Comparison of ENCODE assay signal across 15 cellular contexts in the genomic region with DNA sequence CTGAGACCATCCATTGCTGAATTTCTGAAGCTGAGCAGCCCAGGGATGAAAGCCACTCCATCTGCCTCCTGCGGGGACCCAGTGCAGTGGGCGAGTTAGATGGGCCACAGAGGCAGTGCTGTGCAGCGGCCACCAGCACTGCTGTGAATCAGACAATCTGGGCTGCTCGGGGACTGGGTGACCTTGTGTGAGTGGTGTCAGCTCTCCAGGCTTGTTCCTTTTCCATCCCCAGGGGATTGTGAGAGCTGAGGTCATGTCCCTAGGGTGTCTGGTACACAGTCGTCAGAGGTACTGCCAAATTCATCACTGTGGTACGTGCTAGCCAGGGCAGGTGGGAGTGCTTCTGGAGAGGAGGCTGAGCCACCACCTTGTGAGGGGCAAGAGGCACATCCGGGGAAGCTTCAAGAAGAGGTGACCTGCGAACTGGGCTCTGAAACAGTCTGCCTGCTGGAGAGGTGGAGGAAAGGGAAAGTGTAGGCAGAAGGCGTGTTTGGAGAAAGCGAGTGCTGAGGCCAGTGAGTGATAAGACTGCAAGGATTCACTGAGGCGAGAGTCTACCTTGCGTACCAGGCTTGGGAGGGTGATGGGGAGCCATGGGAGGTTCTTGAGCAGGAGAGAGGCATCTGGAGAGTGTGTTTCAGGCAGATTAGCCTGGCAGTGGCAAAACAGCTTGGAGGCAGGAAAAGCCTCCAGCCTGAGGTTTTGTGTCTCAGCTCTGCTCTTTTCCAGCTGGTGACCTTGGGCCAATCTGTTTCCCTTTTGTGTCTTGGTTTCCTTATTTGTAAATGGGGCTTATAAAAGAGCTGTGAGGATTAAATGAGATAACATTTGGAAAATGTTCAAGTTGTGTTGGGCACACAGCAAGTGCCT. TPM values are rescaled to one million over a fixed set of nuclear protein-coding genes. Genes with fewer than 3 reads are reported as not detected.
DNase-seq lines count a peak whose midpoint lies in the region; ATAC-seq and TF ChIP-seq lines count a peak whose summit lies in the region.
"Had no signal": no experiment of that assay in that cellular context is flagged by ENCODE, and none has a peak within 500 bp of the region (broad histone marks: within the 10 kb centered on the region; RNA-seq: fewer than 3 reads in every experiment).

No MANE protein-coding gene starts in this region.

- H3K9me3 ChIP-seq in SK-N-SH: no peaks in the 10 kb centered on the region
- no peaks in the 10 kb centered on the region for H3K9me3 ChIP-seq in tibial artery
- H3K9me3 ChIP-seq: upper lobe of left lung had no signal

- H3K27me3 Mint-ChIP-seq in stimulated activated naive B cell treated with anti-CD40 and anti-IgM and Interleukin-4, amounts not matched to agents 10 μg/mL and 1 μg/mL and 100 μg/mL, for 72 hours: peaks cover 46 to 61% of the 10 kb centered on the region in 2 donors

- DNase-seq in SK-N-SH: no peak
- peak; percentile 53 for DNase-seq in RPMI7951 (ENCODE audit: low read depth)
- peak; percentile 12 for DNase-seq in fibroblast of mammary gland (ENCODE audit: low read depth)
- peak; percentile 28 for DNase-seq in stimulated activated naive B cell treated with anti-CD40 and anti-IgM and Interleukin-4, amounts not matched to agents 10 μg/mL and 1 μg/mL and 100 μg/mL, for 72 hours
- DNase-seq in GDM1 (lab: John Stamatoyannopoulos, UW): no peak
- DNase-seq in tibial artery: no peak
- DNase-seq in AG08396 (ENCODE audit: low spot score): no peak
- DNase-seq: activated CD4-positive, alpha-beta T cell treated with anti-CD3 and anti-CD28 coated beads, Interleukin-2, amount 50 U/mL, for 48 hours; activated gamma-delta T cell; stimulated activated CD4-positive, alpha-beta T cell treated with anti-CD3 and anti-CD28 coated beads, Interleukin-15, amount 100 ng/mL, for 24 hours; T-cell had no signal

- TF ChIP-seq EP300 in SK-N-SH (IDR thresholded peaks at IDR 0.05; ENCODE audit: borderline replicate concordance in 1 of 2, low read depth in 1 of 2, low read length in 1 of 2): no peak

- no peaks in the 10 kb centered on the region for H3K9me3 Mint-ChIP-seq in stimulated activated naive B cell treated with anti-CD40 and anti-IgM and Interleukin-4, amounts not matched to agents 10 μg/mL and 1 μg/mL and 100 μg/mL, for 72 hours
- H3K9me3 Mint-ChIP-seq: T-cell had no signal

- H3K36me3 ChIP-seq in SK-N-SH (replicated peaks in 1 of 2; ENCODE audit: control insufficient read depth in 1 of 2, insufficient read depth in 2 of 2, low read length in 1 of 2) (no peaks in the 10 kb centered on the region), tibial artery (no peaks in the 10 kb centered on the region)
- H3K36me3 ChIP-seq: upper lobe of left lung had no signal

- no peaks in the 10 kb centered on the region for H3K9me2 ChIP-seq in SK-N-SH

- TF ChIP-seq RAD21 in SK-N-SH (IDR thresholded peaks at IDR 0.05; ENCODE audit: low read length): no peak

- no peaks in the 10 kb centered on the region for H3K36me3 Mint-ChIP-seq in stimulated activated naive B cell treated with anti-CD40 and anti-IgM and Interleukin-4, amounts not matched to agents 10 μg/mL and 1 μg/mL and 100 μg/mL, for 72 hours
- H3K36me3 Mint-ChIP-seq: T-cell had no signal

- peaks cover 8 to 16% of the 10 kb centered on the region in 2 donors for H3K4me1 Mint-ChIP-seq in stimulated activated naive B cell treated with anti-CD40 and anti-IgM and Interleukin-4, amounts not matched to agents 10 μg/mL and 1 μg/mL and 100 μg/mL, for 72 hours

- no peaks in the 10 kb centered on the region for H3K79me2 ChIP-seq in SK-N-SH (ENCODE audit: insufficient read depth)

- no peaks in the 10 kb centered on the region for H4K20me1 ChIP-seq in SK-N-SH (ENCODE audit: insufficient read depth)

- intact Hi-C loops in tibial artery (cut with DNase I; ENCODE audit: low total_unique reads): no loop called here

- no peaks in the 10 kb centered on the region for H3F3A ChIP-seq in SK-N-SH (replicated peaks; ENCODE audit: insufficient read depth)

- CTCF ChIA-PET in SK-N-SH (lab: Yijun Ruan, JAX): interaction anchor here (1.3 to 1.6 kb wide), 2 partner anchors 33 to 58 kb away, joined by 3 to 4 read pairs; no protein-coding TSS in a partner anchor

- H3K27ac ChIP-seq in SK-N-SH (ENCODE audit: low read depth in 2 of 2, low read length in 1 of 2) (no peak overlapping the region), tibial artery (no peak overlapping the region)
- H3K27ac ChIP-seq: epithelial cell of prostate, upper lobe of left lung had no signal

- ATAC-seq in SK-N-SH treated with all-trans-retinoic acid at 6 μM for 48 hours: no peak; the same call in 2 of the 3 replicates
- ATAC-seq in stimulated activated naive B cell treated with anti-CD40 and anti-IgM and Interleukin-4, amounts not matched to agents 10 μg/mL and 1 μg/mL and 100 μg/mL, for 72 hours (replicated peaks): peak; percentile 79 to 89
- ATAC-seq: T-cell had no signal

- H3K4me3 ChIP-seq in SK-N-SH (ENCODE audit: low read depth in 2 of 2, low read length in 1 of 2): no peak overlapping the region
- H3K4me3 ChIP-seq in fibroblast of mammary gland (ENCODE audit: control insufficient read depth, low read depth, low read length): no peak overlapping the region
- H3K4me3 ChIP-seq in tibial artery: no peak overlapping the region
- H3K4me3 ChIP-seq: lung, upper lobe of left lung had no signal

- H3K27me3 ChIP-seq in SK-N-SH (ENCODE audit: insufficient read depth) (no peaks in the 10 kb centered on the region), tibial artery (peaks cover 0 to 62% of the 10 kb centered on the region in 2 donors)

- WGBS in SK-N-SH (ENCODE audit: low lambda C conversion rate): 73% methylated on average over 8 of the region's 12 CpGs

- H3K4me1 ChIP-seq in SK-N-SH (ENCODE audit: control insufficient read depth in 1 of 2, insufficient read depth in 2 of 2, low read depth in 1 of 2, low read length in 1 of 2) (peaks cover 0 to 19% of the 10 kb centered on the region in 2 experiments; a peak in 1 of 4 replicates), tibial artery (peaks cover 0 to 13% (median 6%) of the 10 kb centered on the region in 4 donors)

- TF ChIP-seq CTCF in SK-N-SH (IDR thresholded peaks at IDR 0.05) (no peak), fibroblast of mammary gland (conservative IDR thresholded peaks at IDR 0.05; ENCODE audit: control insufficient read depth, insufficient read depth, low read depth, low read length) (no peak), tibial artery (IDR thresholded peaks at IDR 0.05) (no peak)

- no peak overlapping the region for H3K9ac ChIP-seq in SK-N-SH

- no peak overlapping the region for H2AFZ ChIP-seq in SK-N-SH (ENCODE audit: low read depth)

- POLR2A ChIA-PET in SK-N-SH (lab: Yijun Ruan, JAX): no interaction called here

- H3K27ac Mint-ChIP-seq in stimulated activated naive B cell treated with anti-CD40 and anti-IgM and Interleukin-4, amounts not matched to agents 10 μg/mL and 1 μg/mL and 100 μg/mL, for 72 hours: no peak overlapping the region
- H3K27ac Mint-ChIP-seq: T-cell had no signal

- peak overlapping the region; percentile 44; the same call in 1 of the 2 replicates for H3K4me2 ChIP-seq in SK-N-SH

- H3K4me3 Mint-ChIP-seq in stimulated activated naive B cell treated with anti-CD40 and anti-IgM and Interleukin-4, amounts not matched to agents 10 μg/mL and 1 μg/mL and 100 μg/mL, for 72 hours: no peak overlapping the region
- H3K4me3 Mint-ChIP-seq: T-cell had no signal

TF ChIP-seq in SK-N-SH treated with all-trans-retinoic acid at 6 μM for 48 hours, 23 proteins besides CTCF, POLR2A, EP300 and RAD21:
- TF ChIP-seq ZNF70 (CRISPR knock-in tag; IDR thresholded peaks at IDR 0.05) (no peak), PPARA (CRISPR knock-in tag; IDR thresholded peaks at IDR 0.05; ENCODE audit: borderline replicate concordance) (no peak), ZNF565 (CRISPR knock-in tag; conservative IDR thresholded peaks at IDR 0.05; ENCODE audit: low read depth) (no peak), PATZ1 (CRISPR knock-in tag; IDR thresholded peaks at IDR 0.05; ENCODE audit: borderline replicate concordance) (no peak), ZNF8 (CRISPR knock-in tag; IDR thresholded peaks at IDR 0.05) (no peak), SNAI2 (CRISPR knock-in tag; IDR thresholded peaks at IDR 0.05) (no peak)

RNA-seq across cellular contexts. Expression of gene CACNA1I, which starts 22.7 kb away (rescaled TPM):
- polyA plus RNA-seq in SK-N-SH (2012; rRNA removed): under 0.01 TPM in 1 of 2 replicates, not detected in the other
- under 0.01 TPM in 1 of 2 replicates, not detected in the other for polyA plus RNA-seq in SK-N-SH (2012; cell fraction: cytosol; rRNA removed)
- 0.01 and 0.02 TPM in 2 replicates for polyA plus RNA-seq in SK-N-SH (2012; cell fraction: nucleus; rRNA removed)
- not detected in 2 replicates for total RNA-seq in RPMI7951 (2014; rRNA removed; shearing (Covaris generic))

Comparison
In these comparisons a context has a peak if more than half of its experiments do, and no peak if none do; other contexts are left out.
1. DNase-seq: peak in RPMI7951 (single experiment), fibroblast of mammary gland (single experiment) and stimulated activated naive B cell treated with anti-CD40 and anti-IgM and Interleukin-4, amounts not matched to agents 10 μg/mL and 1 μg/mL and 100 μg/mL, for 72 hours (single experiment); none in SK-N-SH (single experiment), GDM1 (single experiment), tibial artery (0 of 2) and AG08396 (single experiment).